ENCODE assay signal across 21 cellular contexts in the genomic region with DNA sequence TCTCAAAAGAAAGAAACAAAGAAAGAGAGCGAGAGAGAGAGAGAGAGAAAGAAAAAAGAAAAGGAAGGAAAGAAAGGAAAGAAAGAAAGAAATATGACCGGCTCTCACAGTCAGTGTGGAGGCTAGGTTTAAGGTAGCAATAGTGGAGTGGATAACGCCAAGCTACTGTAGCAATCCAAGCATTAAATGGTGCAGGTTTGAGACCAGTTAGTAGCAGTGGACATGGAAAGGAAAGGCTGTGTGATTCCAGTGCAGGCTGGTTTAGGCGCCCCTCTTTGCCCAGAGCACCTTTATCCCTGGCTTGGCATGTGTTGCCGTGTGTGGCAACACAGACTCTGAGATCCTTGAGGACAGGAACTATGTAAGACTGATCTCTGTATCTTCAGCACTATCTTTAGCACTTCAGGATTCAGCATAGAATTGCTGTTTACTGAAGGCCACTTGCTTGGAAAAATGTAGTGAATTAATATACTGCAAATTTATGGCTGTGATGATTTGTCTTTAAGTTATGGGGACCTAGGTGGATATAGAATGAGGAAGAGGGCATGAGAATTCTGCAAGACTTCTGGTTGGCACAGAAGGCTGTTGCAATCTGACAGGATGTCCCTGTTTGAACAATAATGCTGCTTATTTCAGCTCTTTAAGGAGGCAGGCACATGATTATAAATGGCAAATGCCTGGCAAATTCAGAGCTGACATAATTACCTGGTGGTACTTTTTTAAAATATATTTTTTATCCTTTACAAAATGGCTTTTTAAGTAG. TPM values are rescaled to one million over a fixed set of nuclear protein-coding genes. Genes with fewer than 3 reads are reported as not detected.
A peak's percentile ranks its signal among the peaks of the same experiment; 100 is the strongest.
DNase-seq lines count a peak whose midpoint lies in the region; ATAC-seq and TF ChIP-seq lines count a peak whose summit lies in the region.
"Had no signal": no experiment of that assay in that cellular context is flagged by ENCODE, and none has a peak within 500 bp of the region (broad histone marks: within the 10 kb centered on the region; RNA-seq: fewer than 3 reads in every experiment).

No MANE protein-coding gene starts in this region.

- no peaks in the 10 kb centered on the region for H3K79me2 ChIP-seq in Karpas-422 (ENCODE audit: low read length)

- no peak overlapping the region for H2AFZ ChIP-seq in Karpas-422 (ENCODE audit: low read length)

- no peaks in the 10 kb centered on the region for H3K36me3 ChIP-seq in right atrium auricular region
- H3K36me3 ChIP-seq in RWPE2 (ENCODE audit: low read depth) = no peaks in the 10 kb centered on the region
- H3K36me3 ChIP-seq in upper lobe of right lung = no peaks in the 10 kb centered on the region
- no peaks in the 10 kb centered on the region for H3K36me3 ChIP-seq in Karpas-422 (ENCODE audit: insufficient read depth, low read length)
- H3K36me3 ChIP-seq: BE2C, brain microvascular endothelial cell, WERI-Rb-1 had no signal

- no peak overlapping the region for H3K27ac ChIP-seq in right atrium auricular region
- H3K27ac ChIP-seq in RWPE2 (ENCODE audit: poor library complexity, severe bottlenecking) = peak overlapping the region; percentile 13
- no peak overlapping the region for H3K27ac ChIP-seq in upper lobe of right lung
- no peak overlapping the region for H3K27ac ChIP-seq in Karpas-422 (ENCODE audit: low read length)
- H3K27ac ChIP-seq: brain microvascular endothelial cell, KMS-11, WERI-Rb-1 had no signal

- H3K27me3 ChIP-seq in right atrium auricular region = no peaks in the 10 kb centered on the region
- H3K27me3 ChIP-seq in RWPE2 (ENCODE audit: insufficient read depth, poor library complexity, severe bottlenecking) = no peaks in the 10 kb centered on the region
- no peaks in the 10 kb centered on the region for H3K27me3 ChIP-seq in upper lobe of right lung
- no peaks in the 10 kb centered on the region for H3K27me3 ChIP-seq in Karpas-422 (ENCODE audit: low read length)
- H3K27me3 ChIP-seq: BE2C, brain microvascular endothelial cell had no signal

- H3K4me1 ChIP-seq in right atrium auricular region (peaks cover 0 to 7% of the 10 kb centered on the region in 2 donors), RWPE2 (ENCODE audit: insufficient read depth, poor library complexity, severe bottlenecking) (peaks cover 8% of the 10 kb centered on the region), upper lobe of right lung (peaks cover 8% of the 10 kb centered on the region), Karpas-422 (ENCODE audit: low read length) (no peaks in the 10 kb centered on the region)
- H3K4me1 ChIP-seq: BE2C had no signal

- DNase-seq in Right ventricle myocardium superior (no peak), right atrium auricular region (ENCODE audit: low spot score) (no peak), RWPE2 (ENCODE audit: low spot score) (no peak), left lobe of liver (ENCODE audit: low spot score) (no peak), upper lobe of right lung (no peak), Karpas-422 (no peak), GM10266 (ENCODE audit: extremely low spot score) (no peak)
- DNase-seq: 8988T; activated CD4-positive, alpha-beta T cell treated with anti-CD3 and anti-CD28 coated beads, Interleukin-2, amount 50 U/mL, for 1 hour; activated naive CD8-positive, alpha-beta T cell treated with anti-CD3 and anti-CD28 coated beads for 36 hours; BE2C; brain microvascular endothelial cell; Calu3; endodermal cell; left cardiac atrium; NCI-H1417; T-helper 2 cell; WERI-Rb-1 had no signal

- intact Hi-C loops in Right ventricle myocardium superior (cut with DNase I) (no loop called here), upper lobe of right lung (cut with DNase I) (no loop called here)

- H4K20me1 ChIP-seq in Karpas-422 (ENCODE audit: insufficient read depth, low read depth, low read length) = no peaks in the 10 kb centered on the region

- H3K4me3 ChIP-seq in right atrium auricular region = no peak overlapping the region
- no peak overlapping the region for H3K4me3 ChIP-seq in RWPE2 (ENCODE audit: severe bottlenecking)
- H3K4me3 ChIP-seq in upper lobe of right lung = no peak overlapping the region
- no peak overlapping the region for H3K4me3 ChIP-seq in Karpas-422 (ENCODE audit: low read length)

- no peak overlapping the region for H3K4me2 ChIP-seq in Karpas-422 (ENCODE audit: low read depth, low read length, poor library complexity, severe bottlenecking)
- H3K4me2 ChIP-seq: KMS-11 had no signal

- ATAC-seq in Right ventricle myocardium superior (ENCODE audit: poor library complexity) (peak; percentile 60), RWPE2 (ENCODE audit: low read depth) (peak; percentile 68), left lobe of liver (peak; percentile 56), upper lobe of right lung (peak; percentile 83), HG03571 (IDR thresholded peaks at IDR 0.05; ENCODE audit: unreplicated experiment) (no peak)
- ATAC-seq: Right ventricle myocardium inferior had no signal

- H3K9me2 ChIP-seq in Karpas-422 (replicated peaks; ENCODE audit: insufficient read depth, low read length) = no peaks in the 10 kb centered on the region

- no peak for TF ChIP-seq CTCF in right atrium auricular region (IDR thresholded peaks at IDR 0.05)
- no peak for TF ChIP-seq CTCF in RWPE2 (IDR thresholded peaks at IDR 0.05; ENCODE audit: poor library complexity, severe bottlenecking)
- no peak for TF ChIP-seq CTCF in upper lobe of right lung (IDR thresholded peaks at IDR 0.05)
- TF ChIP-seq CTCF in GM10266 (IDR thresholded peaks at IDR 0.05; ENCODE audit: control insufficient read depth, insufficient read depth, low read depth, missing control alignments) = no peak

- no peaks in the 10 kb centered on the region for H3K9me3 ChIP-seq in right atrium auricular region
- H3K9me3 ChIP-seq in RWPE2 (ENCODE audit: severe bottlenecking) = no peaks in the 10 kb centered on the region
- no peaks in the 10 kb centered on the region for H3K9me3 ChIP-seq in upper lobe of right lung
- H3K9me3 ChIP-seq in Karpas-422 (ENCODE audit: low read length) = no peaks in the 10 kb centered on the region
- H3K9me3 ChIP-seq: BE2C had no signal

- H3K9ac ChIP-seq in Karpas-422 (ENCODE audit: low read length) = no peak overlapping the region
- H3K9ac ChIP-seq: KMS-11 had no signal

RNA-seq across cellular contexts. Expression of a gene that starts 10.8 kb away (rescaled TPM):
- 41.7 TPM for total RNA-seq in Right ventricle myocardium superior
- total RNA-seq in right atrium auricular region = 10 to 100 TPM; 60.0 to 60.8 TPM
- total RNA-seq in left lobe of liver = 61.1 TPM
- 72.7 TPM for total RNA-seq in upper lobe of right lung
- 62.7 and 128 TPM in 2 replicates for total RNA-seq in Karpas-422 (2014; rRNA removed; shearing (Covaris generic); ENCODE audit: low replicate concordance)
